In the genomic region with DNA sequence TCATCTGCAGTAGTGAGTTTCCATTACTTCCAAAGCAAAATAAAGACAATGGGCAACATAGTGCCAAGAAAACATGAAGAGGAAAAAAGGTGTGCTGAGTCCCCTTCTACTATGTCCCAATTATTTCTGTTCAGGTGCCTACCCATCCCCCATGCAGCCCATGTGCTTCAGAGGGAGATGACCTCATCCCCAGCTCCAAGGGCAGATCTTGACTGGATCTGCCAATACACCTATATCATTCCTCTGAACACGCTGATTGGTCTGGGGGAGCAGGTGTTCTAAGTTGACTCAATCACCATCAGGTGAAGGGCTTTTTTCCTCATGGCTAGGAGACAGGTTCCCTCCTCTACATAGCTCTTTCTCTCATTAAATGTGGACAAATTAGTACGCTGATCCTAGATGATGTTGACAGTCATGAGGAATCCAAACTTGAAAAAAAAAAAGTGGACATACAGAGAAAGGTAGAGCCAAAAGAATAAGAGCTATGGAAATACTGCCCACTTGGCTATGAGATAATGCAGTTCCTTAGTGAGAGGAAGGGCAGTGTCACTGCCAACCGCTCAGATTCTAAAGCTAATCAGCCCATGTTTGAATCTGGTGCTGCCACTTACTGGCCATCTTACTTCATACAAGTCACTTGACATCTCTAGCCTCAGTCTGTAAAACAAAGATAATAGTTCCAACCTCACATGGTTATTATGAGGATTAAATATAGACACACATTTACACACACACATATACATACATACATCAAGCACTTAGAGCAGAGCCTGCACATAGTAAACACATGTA, we compare ENCODE assay signal across 8 cellular contexts. TPM values are rescaled to one million over a fixed set of nuclear protein-coding genes. Genes with fewer than 3 reads are reported as not detected.
DNase-seq lines count a peak whose midpoint lies in the region; ATAC-seq, FAIRE-seq and TF ChIP-seq lines count a peak whose summit lies in the region.

No MANE protein-coding gene starts in this region.

- H3K4me3 ChIP-seq in BE2C (ENCODE audit: low read depth, low read length) (no peak overlapping the region), GM12878 (no peak overlapping the region)

- H3K4me1 ChIP-seq in BE2C (no peaks in the 10 kb centered on the region), GM12878 (ENCODE audit: control insufficient read depth, insufficient read depth, low read length) (no peaks in the 10 kb centered on the region)

- FAIRE-seq in GM12878 (lab: Jason Lieb, UNC): no peak

- H3K9ac ChIP-seq in GM12878 (ENCODE audit: control insufficient read depth, insufficient read depth, low read length): no peak overlapping the region

- intact Hi-C loops in GM12878 (cut with micrococcal nuclease; ENCODE audit: unreplicated experiment): loop anchor here (10.0 kb wide), 1 partner anchor 237 kb away; no protein-coding TSS in a partner anchor

- H4K20me1 ChIP-seq in GM12878 (ENCODE audit: control insufficient read depth, insufficient read depth): no peaks in the 10 kb centered on the region

- H3K9me3 ChIP-seq in BE2C: no peaks in the 10 kb centered on the region
- no peaks in the 10 kb centered on the region for H3K9me3 ChIP-seq in GM12878 (replicated peaks; ENCODE audit: control insufficient read depth, insufficient read depth, low read length)

- TF ChIP-seq EP300 in GM12878 (IDR thresholded peaks at IDR 0.05; ENCODE audit: borderline replicate concordance in 1 of 2, control insufficient read depth in 1 of 2, low read depth in 2 of 2, low read length in 2 of 2): no peak

- no peak for TF ChIP-seq POLR2A in GM12878 (IDR thresholded peaks at IDR 0.05; ENCODE audit: low read depth, low read length)

- no peak overlapping the region for H3K27ac ChIP-seq in GM12878 (ENCODE audit: control insufficient read depth, insufficient read depth)

- no TSS peak for BruUV-seq in GM12878 (replicated peaks; lab: Mats Ljungman, UMichigan)

- SMC1A ChIA-PET in GM12878 (lab: Charles Lee; ENCODE audit: uncharacterized antibody, unreplicated experiment): no interaction called here

- H3K79me2 ChIP-seq in GM12878 (ENCODE audit: control insufficient read depth, insufficient read depth, low read length): no peaks in the 10 kb centered on the region

- peak; percentile 17; the same call in 1 of the 2 replicates for TF ChIP-seq CTCF in BE2C (IDR thresholded peaks at IDR 0.05; ENCODE audit: low read depth, low read length)
- TF ChIP-seq CTCF in GM12878 (IDR thresholded peaks at IDR 0.05 in 2 of 3, conservative IDR thresholded peaks at IDR 0.05 in 1 of 3; ENCODE audit: control insufficient read depth in 2 of 3, extremely low read depth in 1 of 3, insufficient read depth in 1 of 3, low read depth in 3 of 3, low read length in 3 of 3): peak in 2 of 3 experiments; percentile 7 to 12; a peak in 1 of 6 replicates

- POLR2A ChIA-PET in GM12878 (lab: Charles Lee): no interaction called here

- CTCF ChIA-PET in GM12878 (lab: Yijun Ruan, JAX): interaction anchor here (0.6 to 1.0 kb wide), 3 partner anchors 9 to 1613 kb away, joined by 3 to 6 read pairs (median 4); no protein-coding TSS in a partner anchor

- H3K27me3 ChIP-seq in BE2C (no peaks in the 10 kb centered on the region), GM12878 (replicated peaks in 1 of 2; ENCODE audit: control insufficient read depth in 2 of 2, insufficient read depth in 2 of 2, low read length in 1 of 2) (no peaks in the 10 kb centered on the region)

- DNase-seq in BE2C (no peak), NAMALWA (ENCODE audit: low spot score) (peak; percentile 38), GM12878 (ENCODE audit: low read depth, low spot score) (no peak), kidney tubule cell (ENCODE audit: low spot score) (peak; percentile 46), NCI-H1436 treated with DMSO at 0.1 percent for 48 hours (lab: John Stamatoyannopoulos, UW) (no peak), COLO829 (ENCODE audit: low spot score) (no peak)
- DNase-seq in activated CD8-positive, alpha-beta memory T cell treated with anti-CD3 and anti-CD28 coated beads for 24 hours: no peak
- DNase-seq in activated CD8-positive, alpha-beta memory T cell treated with anti-CD3 and anti-CD28 coated beads, Interleukin-2, amount 50 U/mL, for 48 hours: no peak

- WGBS in GM12878 (ENCODE audit: insufficient coverage, insufficient replicate concordance, low lambda C conversion rate, missing lambda C conversion rate): 43% methylated on average over 3 of the region's 3 CpGs

- TF ChIP-seq RAD21 in GM12878 (IDR thresholded peaks at IDR 0.05; ENCODE audit: insufficient read depth, low read depth, low read length): no peak

- H3K4me2 ChIP-seq in GM12878 (ENCODE audit: control insufficient read depth, insufficient read depth): no peak overlapping the region

- RAD21 ChIA-PET in GM12878 (lab: Charles Lee; ENCODE audit: unreplicated experiment): interaction anchor here (0.6 kb wide), 1 partner anchor 105 kb away, joined by 3 read pairs; no protein-coding TSS in a partner anchor

- ATAC-seq in GM12878: peak; percentile 46; the same call in 2 of the 3 replicates

- H3K36me3 ChIP-seq in BE2C (no peaks in the 10 kb centered on the region), GM12878 (ENCODE audit: control insufficient read depth in 2 of 2, insufficient read depth in 2 of 2, low read length in 1 of 2) (no peaks in the 10 kb centered on the region)

- no peak overlapping the region for H2AFZ ChIP-seq in GM12878 (ENCODE audit: control insufficient read depth, low read depth, low read length)

- in situ Hi-C loops in GM12878 (cut with MboI): no loop called here

TF ChIP-seq in GM12878, 131 proteins besides CTCF, POLR2A, EP300 and RAD21 (continues in another document):
- TF ChIP-seq KAT2A (conservative IDR thresholded peaks at IDR 0.05; ENCODE audit: control insufficient read depth, low read depth, low read length) (no peak), KDM1A (IDR thresholded peaks at IDR 0.05; ENCODE audit: borderline replicate concordance) (no peak), POLR2AphosphoS5 (IDR thresholded peaks at IDR 0.05; ENCODE audit: low read length) (no peak), ZBED1 (IDR thresholded peaks at IDR 0.05; ENCODE audit: borderline replicate concordance) (no peak), RAD51 (IDR thresholded peaks at IDR 0.05) (no peak), WRNIP1 (IDR thresholded peaks at IDR 0.05; ENCODE audit: borderline replicate concordance, low read depth, low read length) (no peak), SIX5 (IDR thresholded peaks at IDR 0.05; ENCODE audit: low read depth, low read length, severe bottlenecking) (no peak), CBFB (IDR thresholded peaks at IDR 0.05; ENCODE audit: low read depth) (no peak), ZBTB40 (IDR thresholded peaks at IDR 0.05; ENCODE audit: borderline replicate concordance) (no peak), YY1 (IDR thresholded peaks at IDR 0.05; ENCODE audit: low read depth, low read length) (no peak), RUNX3 (IDR thresholded peaks at IDR 0.05; ENCODE audit: low read length) (no peak), IKZF2 (IDR thresholded peaks at IDR 0.05) (no peak), CBX5 (IDR thresholded peaks at IDR 0.05; ENCODE audit: low read depth) (no peak), CHD4 (IDR thresholded peaks at IDR 0.05) (no peak), RELA (IDR thresholded peaks at IDR 0.05; ENCODE audit: borderline replicate concordance, partially characterized antibody) (no peak)

RNA-seq across cellular contexts. Expression of gene PRELID2, which starts 23.1 kb away (rescaled TPM):
- 0.45 TPM for polyA plus RNA-seq in BE2C (2012; ENCODE audit: insufficient read depth, insufficient read length, low read depth)
- 1.3 and 2.1 TPM in 2 replicates for total RNA-seq in GM12878 (2013; cell fraction: nucleolus; rRNA removed)
- 0.16 TPM in 1 of 2 replicates, not detected in the other for total RNA-seq in GM12878 (2014; rRNA removed)
- total RNA-seq in GM12878 (2014; rRNA removed; fragmentation: Illumina TruSeq; extraction: Trizol): 0.09 and 0.23 TPM in 2 replicates
- total RNA-seq in GM12878 (2021): 0.19 and 0.31 TPM in 2 replicates
- polyA plus RNA-seq in GM12878 (2011; ENCODE audit: low read depth): 0.64 TPM
- 0.31 and 0.58 TPM in 2 replicates for polyA plus RNA-seq in GM12878 (2011; rRNA removed)
- polyA plus RNA-seq in GM12878 (2011; cell fraction: cytosol; rRNA removed): 0.12 and 0.22 TPM in 2 replicates
- 0.72 TPM in 1 of 2 replicates, not detected in the other for polyA plus RNA-seq in GM12878 (2011; cell fraction: nucleus; rRNA removed)
- polyA plus RNA-seq in GM12878 (2012): 2.4 and 2.6 TPM in 2 replicates
- polyA plus RNA-seq in GM12878 (2014; fragmentation: Illumina TruSeq; extraction: Trizol): 0.11 and 0.13 TPM in 2 replicates
- under 1 TPM in 1 of 2 experiments, not detected in 1; 0.07 TPM for polyA plus RNA-seq in GM12878 (2014; fragmentation: Nextera tagmentation; extraction: Ambion mirVana)
- 0.14 TPM in 1 of 2 replicates, not detected in the other for polyA plus RNA-seq in GM12878 (2014; rRNA removed)
- not detected for polyA plus RNA-seq in GM12878 (2016; fragmentation: Nextera tagmentation; extraction: Ambion mirVana)
- polyA minus RNA-seq in GM12878 (2011; rRNA and poly(A)+ RNA removed): 0.37 and 1.5 TPM in 2 replicates
- not detected in 2 replicates for polyA minus RNA-seq in GM12878 (2011; cell fraction: cytosol; rRNA and poly(A)+ RNA removed)
- polyA minus RNA-seq in GM12878 (2011; cell fraction: nucleus; rRNA and poly(A)+ RNA removed): 1.3 and 1.6 TPM in 2 replicates

Comparison
In these comparisons a context has a peak if more than half of its experiments do, and no peak if none do; other contexts are left out.
1. DNase-seq: peak in NAMALWA (single experiment) and kidney tubule cell (single experiment); none in BE2C (single experiment), GM12878 (single experiment), activated CD8-positive, alpha-beta memory T cell treated with anti-CD3 and anti-CD28 coated beads for 24 hours (single experiment), NCI-H1436 treated with DMSO at 0.1 percent for 48 hours (single experiment), COLO829 (single experiment) and activated CD8-positive, alpha-beta memory T cell treated with anti-CD3 and anti-CD28 coated beads, Interleukin-2, amount 50 U/mL, for 48 hours (single experiment).